Comparison of ENCODE assay signal across 16 cellular contexts in the genomic region with DNA sequence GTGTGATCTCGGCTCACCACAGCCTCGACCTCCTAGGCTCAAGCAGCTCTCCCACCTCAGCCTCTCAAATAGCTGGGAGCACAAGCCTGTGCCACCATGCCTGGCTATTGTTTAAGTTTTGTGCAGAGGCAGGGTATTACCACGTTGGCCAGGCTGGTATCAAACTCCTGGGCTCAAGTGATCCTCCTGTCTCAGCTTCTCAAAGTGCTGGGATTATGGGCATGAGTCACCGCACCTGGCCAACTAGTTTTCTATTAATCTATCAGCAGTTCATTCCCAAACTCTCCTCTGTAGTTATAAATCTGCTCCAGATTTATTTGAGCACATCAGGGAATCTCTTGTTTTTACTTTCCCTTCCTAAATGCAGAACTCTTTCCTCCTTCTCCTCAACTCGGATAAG.
DNase-seq lines count a peak whose midpoint lies in the region; ATAC-seq and TF ChIP-seq lines count a peak whose summit lies in the region.
"Had no signal": no experiment of that assay in that cellular context is flagged by ENCODE, and none has a peak within 500 bp of the region (broad histone marks: within the 10 kb centered on the region; RNA-seq: fewer than 3 reads in every experiment).

No MANE protein-coding gene starts in this region.

- no peak for TF ChIP-seq CTCF in WTC11 (IDR thresholded peaks at IDR 0.05)
- no peak for TF ChIP-seq CTCF in foreskin keratinocyte (conservative IDR thresholded peaks at IDR 0.05)

- CTCF ChIA-PET in WTC11 (lab: Charles Lee) = interaction anchor here (1.1 kb wide), 1 partner anchor 30 kb away, joined by 4 read pairs; no protein-coding TSS in a partner anchor

- no peaks in the 10 kb centered on the region for H3K27me3 ChIP-seq in foreskin keratinocyte
- H3K27me3 ChIP-seq: BLaER1 treated with 17β-estradiol and CSF1 and Interleukin-3, amounts not matched to agents 10 nM and 100 nM had no signal

- no peak overlapping the region for H3K27ac ChIP-seq in foreskin keratinocyte
- H3K27ac ChIP-seq: BLaER1 treated with 17β-estradiol and CSF1 and Interleukin-3, amounts not matched to agents 10 nM and 100 nM had no signal

- no peaks in the 10 kb centered on the region for H3K36me3 Mint-ChIP-seq in WTC11
- H3K36me3 Mint-ChIP-seq: CD8-positive, alpha-beta T cell had no signal

- H3K4me1 Mint-ChIP-seq in WTC11 = peaks cover 16% of the 10 kb centered on the region
- H3K4me1 Mint-ChIP-seq: B cell had no signal

- no peak for DNase-seq in WTC11 (ENCODE audit: low spot score)
- DNase-seq in foreskin keratinocyte = peak in 1 of 2 donors; percentile 25
- DNase-seq in kidney tubule cell (ENCODE audit: low spot score) = peak; percentile 19
- no peak for DNase-seq in putamen (ENCODE audit: low spot score)
- DNase-seq in D341Med (ENCODE audit: low spot score) = no peak
- DNase-seq in activated gamma-delta T cell treated with Interleukin-2 at 50 U/mL for 16 hours = no peak
- DNase-seq: Calu3; CD8-positive, alpha-beta T cell; DMS 273 treated with DMSO at 0.1 percent for 48 hours; DMS53; DND-41; EL; H9 had no signal

- H3K4me3 Mint-ChIP-seq in WTC11 = no peak overlapping the region
- H3K4me3 Mint-ChIP-seq: B cell; CD8-positive, alpha-beta T cell; H9 had no signal

- H3K4me1 ChIP-seq in foreskin keratinocyte = peaks cover 6% of the 10 kb centered on the region

- POLR2A ChIA-PET in WTC11 (lab: Charles Lee) = no interaction called here

- ATAC-seq in WTC11 = no peak
- peak; percentile 68 for ATAC-seq in foreskin keratinocyte
- ATAC-seq: CD8-positive, alpha-beta T cell; GM12878 had no signal

- H3K27me3 Mint-ChIP-seq in WTC11 (ENCODE audit: low read depth) = no peaks in the 10 kb centered on the region; the same call in 1 of the 2 replicates
- H3K27me3 Mint-ChIP-seq: B cell had no signal

- peaks cover 7% of the 10 kb centered on the region; the same call in 1 of the 2 replicates for H3K9me3 Mint-ChIP-seq in WTC11
- H3K9me3 Mint-ChIP-seq: CD8-positive, alpha-beta T cell; H9 had no signal

- H3K27ac Mint-ChIP-seq in WTC11 = no peak overlapping the region
- H3K27ac Mint-ChIP-seq: B cell; CD8-positive, alpha-beta T cell had no signal

TF ChIP-seq in WTC11, 78 proteins besides CTCF, POLR2A, EP300 and RAD21:
- no peak for TF ChIP-seq GTF2I (CRISPR knock-in tag; conservative IDR thresholded peaks at IDR 0.05)
- TF ChIP-seq, protein P1, sequence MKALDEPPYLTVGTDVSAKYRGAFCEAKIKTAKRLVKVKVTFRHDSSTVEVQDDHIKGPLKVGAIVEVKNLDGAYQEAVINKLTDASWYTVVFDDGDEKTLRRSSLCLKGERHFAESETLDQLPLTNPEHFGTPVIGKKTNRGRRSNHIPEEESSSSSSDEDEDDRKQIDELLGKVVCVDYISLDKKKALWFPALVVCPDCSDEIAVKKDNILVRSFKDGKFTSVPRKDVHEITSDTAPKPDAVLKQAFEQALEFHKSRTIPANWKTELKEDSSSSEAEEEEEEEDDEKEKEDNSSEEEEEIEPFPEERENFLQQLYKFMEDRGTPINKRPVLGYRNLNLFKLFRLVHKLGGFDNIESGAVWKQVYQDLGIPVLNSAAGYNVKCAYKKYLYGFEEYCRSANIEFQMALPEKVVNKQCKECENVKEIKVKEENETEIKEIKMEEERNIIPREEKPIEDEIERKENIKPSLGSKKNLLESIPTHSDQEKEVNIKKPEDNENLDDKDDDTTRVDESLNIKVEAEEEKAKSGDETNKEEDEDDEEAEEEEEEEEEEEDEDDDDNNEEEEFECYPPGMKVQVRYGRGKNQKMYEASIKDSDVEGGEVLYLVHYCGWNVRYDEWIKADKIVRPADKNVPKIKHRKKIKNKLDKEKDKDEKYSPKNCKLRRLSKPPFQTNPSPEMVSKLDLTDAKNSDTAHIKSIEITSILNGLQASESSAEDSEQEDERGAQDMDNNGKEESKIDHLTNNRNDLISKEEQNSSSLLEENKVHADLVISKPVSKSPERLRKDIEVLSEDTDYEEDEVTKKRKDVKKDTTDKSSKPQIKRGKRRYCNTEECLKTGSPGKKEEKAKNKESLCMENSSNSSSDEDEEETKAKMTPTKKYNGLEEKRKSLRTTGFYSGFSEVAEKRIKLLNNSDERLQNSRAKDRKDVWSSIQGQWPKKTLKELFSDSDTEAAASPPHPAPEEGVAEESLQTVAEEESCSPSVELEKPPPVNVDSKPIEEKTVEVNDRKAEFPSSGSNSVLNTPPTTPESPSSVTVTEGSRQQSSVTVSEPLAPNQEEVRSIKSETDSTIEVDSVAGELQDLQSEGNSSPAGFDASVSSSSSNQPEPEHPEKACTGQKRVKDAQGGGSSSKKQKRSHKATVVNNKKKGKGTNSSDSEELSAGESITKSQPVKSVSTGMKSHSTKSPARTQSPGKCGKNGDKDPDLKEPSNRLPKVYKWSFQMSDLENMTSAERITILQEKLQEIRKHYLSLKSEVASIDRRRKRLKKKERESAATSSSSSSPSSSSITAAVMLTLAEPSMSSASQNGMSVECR (CRISPR knock-in tag; IDR thresholded peaks at IDR 0.05; ENCODE audit: borderline replicate concordance) = no peak
- TF ChIP-seq SOX15 (CRISPR knock-in tag; IDR thresholded peaks at IDR 0.05) = no peak
- TF ChIP-seq RORB (CRISPR knock-in tag; IDR thresholded peaks at IDR 0.05) = no peak
- 0 out of 2 replicates have a peak, but pooled peaks have one; percentile 18 for TF ChIP-seq ZNF121 (CRISPR knock-in tag; IDR thresholded peaks at IDR 0.05)
